Comparison of ENCODE assay signal across 34 cellular contexts in genomic region chr6:46790359-46790874, GRCh38. TPM values are rescaled to one million over a fixed set of nuclear protein-coding genes. Genes with fewer than 3 reads are reported as not detected.
"Had no signal": no experiment of that assay in that cellular context is flagged by ENCODE, and none has a peak within 500 bp of the region (broad histone marks: within the 10 kb centered on the region; RNA-seq: fewer than 3 reads in every experiment).

No MANE protein-coding gene starts in this region.

- H3K4me3 Mint-ChIP-seq: dendritic cell treated with granulocyte-macrophage colony-stimulating factor and Interleukin-4, amounts not matched to agents 40 ng/mL and 50 ng/mL, for 4 days; natural killer cell; stimulated activated memory B cell treated with anti-CD40 and anti-IgM and Interleukin-4, amounts not matched to agents 10 μg/mL and 1 μg/mL and 100 μg/mL, for 72 hours had no signal

- H3K27me3 ChIP-seq: esophagus muscularis mucosa, foreskin keratinocyte, left lung, ovary, spleen, testis, tibial artery, vagina had no signal

- H3K27me3 Mint-ChIP-seq: dendritic cell treated with granulocyte-macrophage colony-stimulating factor and Interleukin-4, amounts not matched to agents 40 ng/mL and 50 ng/mL, for 4 days; stimulated activated memory B cell treated with anti-CD40 and anti-IgM and Interleukin-4, amounts not matched to agents 10 μg/mL and 1 μg/mL and 100 μg/mL, for 72 hours had no signal

- H3K27ac ChIP-seq: esophagus muscularis mucosa, foreskin keratinocyte, heart right ventricle, left lung, ovary, psoas muscle, skin epidermis, spleen, testis, tibial artery, vagina had no signal

- H3K36me3 Mint-ChIP-seq: natural killer cell; stimulated activated memory B cell treated with anti-CD40 and anti-IgM and Interleukin-4, amounts not matched to agents 10 μg/mL and 1 μg/mL and 100 μg/mL, for 72 hours had no signal

- DNase-seq: cerebellar nuclear complex; effector CD8-positive, alpha-beta T cell; foreskin keratinocyte; glutamatergic neuron; heart right ventricle; kidney; left lung; mesenchymal stem cell; midbrain; natural killer cell; occipital lobe; ovary; posterior cingulate gyrus; psoas muscle; right cardiac atrium; spleen; stimulated activated CD4-positive, alpha-beta T cell treated with anti-CD3 and anti-CD28 coated beads, Interleukin-4, amount 100 ng/mL, for 4 hours; stimulated activated naive CD8-positive, alpha-beta T cell treated with anti-CD3 and anti-CD28 coated beads, Interleukin-15, Interleukin-2, amounts not matched to agents 100 U/mL and 50 U/mL, for 24 hours; substantia nigra; testis; tibial artery had no signal

- H3K9me3 Mint-ChIP-seq: dendritic cell treated with granulocyte-macrophage colony-stimulating factor and Interleukin-4, amounts not matched to agents 40 ng/mL and 50 ng/mL, for 4 days; natural killer cell; stimulated activated memory B cell treated with anti-CD40 and anti-IgM and Interleukin-4, amounts not matched to agents 10 μg/mL and 1 μg/mL and 100 μg/mL, for 72 hours had no signal

- H3K4me3 ChIP-seq: esophagus muscularis mucosa, heart right ventricle, left lung, ovary, psoas muscle, skin epidermis, spleen, testis, tibial artery, vagina had no signal

- H3K36me3 ChIP-seq: esophagus muscularis mucosa, heart right ventricle, left lung, ovary, spleen, tibial artery, vagina had no signal

- H3K4me1 Mint-ChIP-seq: natural killer cell; stimulated activated memory B cell treated with anti-CD40 and anti-IgM and Interleukin-4, amounts not matched to agents 10 μg/mL and 1 μg/mL and 100 μg/mL, for 72 hours had no signal

- ATAC-seq: foreskin keratinocyte; heart right ventricle; left lung; natural killer cell; psoas muscle; right cardiac atrium; stimulated activated memory B cell treated with anti-CD40 and anti-IgM and Interleukin-4, amounts not matched to agents 10 μg/mL and 1 μg/mL and 100 μg/mL, for 72 hours; stimulated activated naive CD8-positive, alpha-beta T cell treated with anti-CD3 and anti-CD28 coated beads, Interleukin-15, Interleukin-2, amounts not matched to agents 100 U/mL and 50 U/mL, for 24 hours had no signal

- H3K4me1 ChIP-seq: esophagus muscularis mucosa, heart right ventricle, left lung, psoas muscle, spleen, testis, tibial artery, vagina had no signal

- H3K9me3 ChIP-seq: esophagus muscularis mucosa, heart right ventricle, left lung, ovary, psoas muscle, spleen, testis, tibial artery, vagina had no signal

- H3K27ac Mint-ChIP-seq: dendritic cell treated with granulocyte-macrophage colony-stimulating factor and Interleukin-4, amounts not matched to agents 40 ng/mL and 50 ng/mL, for 4 days; natural killer cell; stimulated activated memory B cell treated with anti-CD40 and anti-IgM and Interleukin-4, amounts not matched to agents 10 μg/mL and 1 μg/mL and 100 μg/mL, for 72 hours had no signal

RNA-seq across cellular contexts. Expression of gene MEP1A, which starts 2.8 kb away (rescaled TPM):
- total RNA-seq: endothelial cell of umbilical vein, epithelial cell of proximal tubule, fibroblast of lung, foreskin keratinocyte, heart right ventricle, left lung, lower leg skin, lung microvascular endothelial cell, natural killer cell, occipital lobe, psoas muscle, renal cortical epithelial cell, right cardiac atrium, ureter, vagina had no signal
- polyA plus RNA-seq: endothelial cell of umbilical vein, fibroblast of lung, heart right ventricle, neural cell, right cardiac atrium had no signal

RNA-seq across cellular contexts. Expression of gene ANKRD66, which starts 43.7 kb away (rescaled TPM):
- total RNA-seq: endothelial cell of umbilical vein, epithelial cell of proximal tubule, esophagus muscularis mucosa, fibroblast of lung, foreskin keratinocyte, heart right ventricle, kidney, lower leg skin, lung microvascular endothelial cell, natural killer cell, psoas muscle, renal cortical epithelial cell, right cardiac atrium, spleen, testis, ureter, vagina had no signal
- polyA plus RNA-seq: endothelial cell of umbilical vein, fibroblast of lung, foreskin keratinocyte, heart right ventricle, neural cell, ovary, psoas muscle, right cardiac atrium, spleen had no signal

RNA-seq across cellular contexts. Expression of gene PLA2G7, which starts 55.2 kb away (rescaled TPM):
- total RNA-seq: endothelial cell of umbilical vein, fibroblast of lung, lung microvascular endothelial cell, vagina had no signal
- polyA plus RNA-seq: endothelial cell of umbilical vein, fibroblast of lung had no signal
